ENCODE assay signal across 8 cellular contexts in the genomic region with DNA sequence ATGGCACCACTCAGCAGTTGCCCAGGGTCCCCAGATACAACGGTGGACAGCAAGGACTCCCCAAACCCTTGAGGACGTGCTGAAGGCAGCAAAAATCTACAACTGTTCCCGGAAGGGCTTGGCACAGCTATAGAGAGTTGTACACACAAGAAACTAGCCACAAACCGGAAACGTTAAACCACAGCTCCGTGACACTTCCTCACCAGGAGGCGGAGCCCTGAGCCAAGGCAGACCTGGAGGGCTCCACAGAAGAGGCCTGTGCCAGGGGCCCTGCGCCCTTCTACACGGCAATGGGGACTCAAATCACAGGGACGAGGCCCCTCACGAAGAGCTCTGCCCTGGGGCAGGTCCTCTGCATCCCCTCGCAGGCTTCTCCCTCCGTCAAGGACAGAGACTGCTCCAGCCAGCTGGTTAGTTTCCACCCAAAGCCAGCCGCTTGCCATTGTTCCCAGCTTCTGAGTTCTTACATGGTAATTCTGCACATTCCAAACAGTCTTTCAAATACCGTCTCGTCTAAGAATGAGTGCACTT.
DNase-seq lines count a peak whose midpoint lies in the region; ATAC-seq and TF ChIP-seq lines count a peak whose summit lies in the region.

No MANE protein-coding gene starts in this region.

- TF ChIP-seq CTCF in Loucy (conservative IDR thresholded peaks at IDR 0.05; ENCODE audit: low read length) (peak; percentile 51), dorsolateral prefrontal cortex (IDR thresholded peaks at IDR 0.05 in 54 of 56, conservative IDR thresholded peaks at IDR 0.05 in 2 of 56; ENCODE audit: low read depth in 1 of 56, partially characterized antibody in 56 of 56) (peak in 17 of 56 donors; percentile 9 to 45 (median 21))

- intact Hi-C loops in dorsolateral prefrontal cortex (cut with DNase I): no loop called here

- peaks cover 15% of the 10 kb centered on the region for H3K36me3 Mint-ChIP-seq in activated CD4-positive, alpha-beta T cell treated with anti-CD3 and anti-CD28 coated beads, Interleukin-2, amount 10 ng/mL, durations not matched to agents 7 days and 5 days (ENCODE audit: low read depth)

- H3K4me3 ChIP-seq in Loucy (ENCODE audit: low read length, poor library complexity, severe bottlenecking) (peak overlapping the region; percentile 80), dorsolateral prefrontal cortex (peak overlapping the region in 2 of 59 donors; percentile 3 to 7)

- no peaks in the 10 kb centered on the region for H3K36me3 ChIP-seq in Loucy (ENCODE audit: insufficient read depth, low read length)

- peaks cover 87% of the 10 kb centered on the region for H3K4me1 Mint-ChIP-seq in activated CD4-positive, alpha-beta T cell treated with anti-CD3 and anti-CD28 coated beads, Interleukin-2, amount 10 ng/mL, durations not matched to agents 7 days and 5 days

- peaks cover 51% of the 10 kb centered on the region for H4K20me1 ChIP-seq in Loucy (ENCODE audit: insufficient read depth, low read length, poor library complexity, severe bottlenecking)

- peaks cover 7% of the 10 kb centered on the region for H3K27me3 Mint-ChIP-seq in activated CD4-positive, alpha-beta T cell treated with anti-CD3 and anti-CD28 coated beads, Interleukin-2, amount 10 ng/mL, durations not matched to agents 7 days and 5 days

- peak overlapping the region; percentile 98 for H3K27ac Mint-ChIP-seq in activated CD4-positive, alpha-beta T cell treated with anti-CD3 and anti-CD28 coated beads, Interleukin-2, amount 10 ng/mL, durations not matched to agents 7 days and 5 days

- H3K9ac ChIP-seq in Loucy (ENCODE audit: low read depth, low read length, poor library complexity, severe bottlenecking): peak overlapping the region; percentile 64

- POLR2A ChIA-PET in activated CD4-positive, alpha-beta T cell treated with anti-CD3 and anti-CD28 coated beads, Interleukin-2, amount 10 ng/mL, durations not matched to agents 7 days and 5 days (lab: Charles Lee): interaction anchor here (0.9 kb wide), 1 partner anchor 57 kb away, joined by 3 read pairs; no protein-coding TSS in a partner anchor

- peak overlapping the region in 50 of 59 donors; percentile 1 to 85 (median 49) for H3K27ac ChIP-seq in dorsolateral prefrontal cortex

- no peaks in the 10 kb centered on the region for H3F3A ChIP-seq in Loucy (ENCODE audit: low read depth)

- peaks cover 66% of the 10 kb centered on the region for H3K4me1 ChIP-seq in Loucy (ENCODE audit: insufficient read depth, low read length, poor library complexity, severe bottlenecking)

- peak overlapping the region; percentile 85 for H3K4me3 Mint-ChIP-seq in activated CD4-positive, alpha-beta T cell treated with anti-CD3 and anti-CD28 coated beads, Interleukin-2, amount 10 ng/mL, durations not matched to agents 7 days and 5 days

- no peaks in the 10 kb centered on the region for H3K9me2 ChIP-seq in Loucy (replicated peaks; ENCODE audit: low read depth, low read length)

- H3K9me3 Mint-ChIP-seq in activated CD4-positive, alpha-beta T cell treated with anti-CD3 and anti-CD28 coated beads, Interleukin-2, amount 10 ng/mL, durations not matched to agents 7 days and 5 days: no peaks in the 10 kb centered on the region

- H3K9me3 ChIP-seq in Loucy (ENCODE audit: insufficient read depth, low read depth, low read length): no peaks in the 10 kb centered on the region

- ATAC-seq in GM21825 (IDR thresholded peaks at IDR 0.05; ENCODE audit: unreplicated experiment): peak; percentile 93

- CTCF ChIA-PET in activated CD4-positive, alpha-beta T cell treated with anti-CD3 and anti-CD28 coated beads, Interleukin-2, amount 10 ng/mL, durations not matched to agents 7 days and 5 days (lab: Charles Lee): interaction anchor here (0.9 to 2.6 kb wide), 12 partner anchors 9 to 167 kb away, joined by 3 to 15 read pairs (median 3); no protein-coding TSS in a partner anchor

- H3K4me2 ChIP-seq in Loucy (ENCODE audit: low read depth, low read length, poor library complexity, severe bottlenecking): peak overlapping the region; percentile 99

- H3K27me3 ChIP-seq in Loucy (ENCODE audit: insufficient read depth, low read length, poor library complexity, severe bottlenecking): peaks cover 23% of the 10 kb centered on the region
- no peaks in the 10 kb centered on the region for H3K27me3 ChIP-seq in dorsolateral prefrontal cortex

- DNase-seq in Daoy (ENCODE audit: low read depth) (peak; percentile 90), dorsolateral prefrontal cortex (peak in 5 of 10 donors; percentile 3 to 57 (median 39)), myocyte (ENCODE audit: low read depth) (peak; percentile 85), NCI-H2029 (lab: John Stamatoyannopoulos, UW) (no peak)
- peak; percentile 97 for DNase-seq in activated CD4-positive, alpha-beta T cell treated with anti-CD3 and anti-CD28 coated beads, Interleukin-2, amount 10 ng/mL, durations not matched to agents 7 days and 5 days
- DNase-seq in stimulated activated naive CD4-positive, alpha-beta T cell treated with Interleukin-2 at 50 U/mL for 16 hours (lab: John Stamatoyannopoulos, UW): peak; percentile 90

- no peak overlapping the region for H2AFZ ChIP-seq in Loucy (ENCODE audit: low read length)

- peaks cover 61% of the 10 kb centered on the region; the same call in 1 of the 2 replicates for H3K79me2 ChIP-seq in Loucy (ENCODE audit: insufficient read depth, low read length)
